10 cellular contexts compared by ENCODE assay signal in the genomic region with DNA sequence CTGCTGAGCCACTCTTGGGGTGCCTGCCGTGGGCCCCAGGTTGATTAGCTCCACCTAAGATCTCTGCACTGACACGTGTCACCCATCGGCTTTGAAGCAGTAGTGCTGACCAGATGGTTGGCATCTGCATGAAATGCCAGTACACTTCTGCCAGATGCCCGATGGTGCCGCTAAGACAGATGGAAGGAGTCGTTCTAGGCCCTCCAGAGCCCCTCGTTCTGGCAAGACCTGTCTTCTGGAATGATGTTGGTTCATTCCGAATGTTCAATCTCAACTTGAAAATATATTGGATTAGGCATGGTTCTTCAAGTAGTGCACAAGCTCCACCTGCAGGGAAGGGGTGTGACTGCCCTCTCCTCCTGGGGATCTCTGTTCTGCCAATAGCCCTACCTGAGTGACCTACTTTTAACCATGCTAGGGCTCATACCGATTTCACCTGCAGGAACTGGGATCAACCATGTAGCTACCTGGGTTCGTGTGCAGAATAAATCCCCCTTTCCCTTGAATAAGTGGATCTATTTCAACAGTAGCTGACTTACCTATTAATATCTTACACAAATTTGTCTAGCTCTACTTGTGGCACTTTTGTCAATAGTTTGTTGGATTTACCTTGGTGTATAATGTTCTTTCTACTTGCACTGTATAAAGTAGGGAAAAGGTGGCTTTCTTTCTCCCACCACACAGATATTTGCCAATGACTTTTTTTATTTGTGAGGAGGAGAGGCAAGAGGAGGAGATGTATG.
A peak's percentile ranks its signal among the peaks of the same experiment; 100 is the strongest.
DNase-seq lines count a peak whose midpoint lies in the region; TF ChIP-seq lines count a peak whose summit lies in the region.
"Had no signal": no experiment of that assay in that cellular context is flagged by ENCODE, and none has a peak within 500 bp of the region (broad histone marks: within the 10 kb centered on the region; RNA-seq: fewer than 3 reads in every experiment).

No MANE protein-coding gene starts in this region.

- no peaks in the 10 kb centered on the region for H3K27me3 ChIP-seq in NT2/D1 (ENCODE audit: insufficient read depth, insufficient read length)
- H3K27me3 ChIP-seq in smooth muscle cell (ENCODE audit: low read depth), result no peaks in the 10 kb centered on the region
- H3K27me3 ChIP-seq in uterus, result no peaks in the 10 kb centered on the region

- 71% methylated on average over 10 of the region's 10 CpGs for WGBS in smooth muscle cell (ENCODE audit: low lambda C conversion rate)

- no peak overlapping the region for H2AFZ ChIP-seq in smooth muscle cell (ENCODE audit: low read depth)

- DNase-seq in NCI-H1092 treated with DMSO at 0.1 percent for 48 hours (lab: John Stamatoyannopoulos, UW) (peak; percentile 1), NCI-H1092 (lab: John Stamatoyannopoulos, UW) (no peak), NT2/D1 (ENCODE audit: low read depth, low spot score) (peak; percentile 30), globus pallidus (ENCODE audit: low spot score) (peak; percentile 66), smooth muscle cell (lab: John Stamatoyannopoulos, UW; ENCODE audit: unreplicated experiment) (no peak), uterus (no peak), NCI-H1436 (lab: John Stamatoyannopoulos, UW) (no peak)
- no peak for DNase-seq in stimulated activated naive CD4-positive, alpha-beta T cell (lab: John Stamatoyannopoulos, UW)
- DNase-seq: activated T-cell treated with anti-CD3 and anti-CD28 coated beads, Interleukin-2, amount 50 U/mL, for 24 hours; stimulated activated naive B cell treated with anti-CD40 and anti-IgM and Interleukin-4, amounts not matched to agents 10 μg/mL and 1 μg/mL and 100 μg/mL, for 72 hours had no signal

- H4K20me1 ChIP-seq in smooth muscle cell (ENCODE audit: low read depth), result no peaks in the 10 kb centered on the region

- H3K27ac ChIP-seq in smooth muscle cell (ENCODE audit: low read depth) (no peak overlapping the region), uterus (no peak overlapping the region)

- H3K36me3 ChIP-seq in NT2/D1 (ENCODE audit: insufficient read depth, insufficient read length, low read length) (no peaks in the 10 kb centered on the region), smooth muscle cell (ENCODE audit: low read depth) (no peaks in the 10 kb centered on the region), uterus (no peaks in the 10 kb centered on the region)

- no peaks in the 10 kb centered on the region for H3K79me2 ChIP-seq in smooth muscle cell (ENCODE audit: low read depth)

- H3K4me1 ChIP-seq in NT2/D1 (ENCODE audit: insufficient read depth, insufficient read length) (no peaks in the 10 kb centered on the region), smooth muscle cell (ENCODE audit: low read depth) (no peaks in the 10 kb centered on the region), uterus (no peaks in the 10 kb centered on the region)

- TF ChIP-seq CTCF in smooth muscle cell (IDR thresholded peaks at IDR 0.05; ENCODE audit: borderline replicate concordance, insufficient read depth, poor library complexity, severe bottlenecking) (peak; percentile 58), uterus (IDR thresholded peaks at IDR 0.05) (no peak)

- no peak overlapping the region for H3K9ac ChIP-seq in NT2/D1 (ENCODE audit: insufficient read length, low read depth)
- H3K9ac ChIP-seq in smooth muscle cell (ENCODE audit: low read depth), result no peak overlapping the region

- no peak overlapping the region for H3K4me2 ChIP-seq in smooth muscle cell

- no peaks in the 10 kb centered on the region for H3K9me3 ChIP-seq in NT2/D1 (ENCODE audit: insufficient read depth, low read length)
- no peaks in the 10 kb centered on the region for H3K9me3 ChIP-seq in smooth muscle cell (replicated peaks; ENCODE audit: low read depth)
- H3K9me3 ChIP-seq in uterus, result no peaks in the 10 kb centered on the region

- H3F3A ChIP-seq in smooth muscle cell (ENCODE audit: low read depth), result no peaks in the 10 kb centered on the region

- TF ChIP-seq POLR2A in uterus (IDR thresholded peaks at IDR 0.05), result no peak

- intact Hi-C loops in uterus (cut with DNase I; ENCODE audit: low total_unique reads), result no loop called here

- H3K4me3 ChIP-seq in NT2/D1 (ENCODE audit: insufficient read length, low read depth), result no peak overlapping the region
- H3K4me3 ChIP-seq in smooth muscle cell, result no peak overlapping the region
- no peak overlapping the region for H3K4me3 ChIP-seq in uterus

Comparison
In these comparisons a context has a peak if more than half of its experiments do, and no peak if none do; other contexts are left out.
1. DNase-seq: peak in NCI-H1092 treated with DMSO at 0.1 percent for 48 hours (single experiment), NT2/D1 (single experiment) and globus pallidus (single experiment); none in NCI-H1092 (single experiment), smooth muscle cell (single experiment), uterus (0 of 2), stimulated activated naive CD4-positive, alpha-beta T cell (0 of 6) and NCI-H1436 (single experiment).